In the genomic region with DNA sequence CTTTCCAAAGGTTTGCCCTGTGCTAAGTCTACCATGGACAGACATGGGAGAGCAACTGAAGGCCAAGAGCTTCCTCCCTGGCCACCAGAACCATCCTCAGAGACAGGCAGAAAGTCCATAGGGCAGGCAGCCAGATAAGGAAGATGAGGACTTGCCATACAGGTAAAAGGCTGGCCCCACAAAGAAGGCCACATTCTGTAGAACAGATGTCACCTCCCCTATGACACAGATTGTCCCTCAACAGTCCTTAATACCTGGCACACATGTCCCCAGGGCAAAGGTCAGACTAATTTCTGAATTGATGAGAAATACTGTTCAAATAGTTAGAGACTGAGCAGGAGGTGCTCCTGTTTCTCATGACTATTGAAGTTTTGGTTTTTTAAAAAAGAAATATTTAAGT, we compare ENCODE assay signal across 1 cellular context.
TF ChIP-seq lines count a peak whose summit lies in the region.

No MANE protein-coding gene starts in this region.

TF ChIP-seq in GM23338, 12 proteins besides CTCF, POLR2A, EP300 and RAD21 (continued from another document):
- TF ChIP-seq, protein P1, sequence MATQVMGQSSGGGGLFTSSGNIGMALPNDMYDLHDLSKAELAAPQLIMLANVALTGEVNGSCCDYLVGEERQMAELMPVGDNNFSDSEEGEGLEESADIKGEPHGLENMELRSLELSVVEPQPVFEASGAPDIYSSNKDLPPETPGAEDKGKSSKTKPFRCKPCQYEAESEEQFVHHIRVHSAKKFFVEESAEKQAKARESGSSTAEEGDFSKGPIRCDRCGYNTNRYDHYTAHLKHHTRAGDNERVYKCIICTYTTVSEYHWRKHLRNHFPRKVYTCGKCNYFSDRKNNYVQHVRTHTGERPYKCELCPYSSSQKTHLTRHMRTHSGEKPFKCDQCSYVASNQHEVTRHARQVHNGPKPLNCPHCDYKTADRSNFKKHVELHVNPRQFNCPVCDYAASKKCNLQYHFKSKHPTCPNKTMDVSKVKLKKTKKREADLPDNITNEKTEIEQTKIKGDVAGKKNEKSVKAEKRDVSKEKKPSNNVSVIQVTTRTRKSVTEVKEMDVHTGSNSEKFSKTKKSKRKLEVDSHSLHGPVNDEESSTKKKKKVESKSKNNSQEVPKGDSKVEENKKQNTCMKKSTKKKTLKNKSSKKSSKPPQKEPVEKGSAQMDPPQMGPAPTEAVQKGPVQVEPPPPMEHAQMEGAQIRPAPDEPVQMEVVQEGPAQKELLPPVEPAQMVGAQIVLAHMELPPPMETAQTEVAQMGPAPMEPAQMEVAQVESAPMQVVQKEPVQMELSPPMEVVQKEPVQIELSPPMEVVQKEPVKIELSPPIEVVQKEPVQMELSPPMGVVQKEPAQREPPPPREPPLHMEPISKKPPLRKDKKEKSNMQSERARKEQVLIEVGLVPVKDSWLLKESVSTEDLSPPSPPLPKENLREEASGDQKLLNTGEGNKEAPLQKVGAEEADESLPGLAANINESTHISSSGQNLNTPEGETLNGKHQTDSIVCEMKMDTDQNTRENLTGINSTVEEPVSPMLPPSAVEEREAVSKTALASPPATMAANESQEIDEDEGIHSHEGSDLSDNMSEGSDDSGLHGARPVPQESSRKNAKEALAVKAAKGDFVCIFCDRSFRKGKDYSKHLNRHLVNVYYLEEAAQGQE (IDR thresholded peaks at IDR 0.05; ENCODE audit: unreplicated experiment): no peak
- TF ChIP-seq CREB1 (CRISPR knock-in tag; IDR thresholded peaks at IDR 0.05; ENCODE audit: low read depth) (no peak), STAT1 (IDR thresholded peaks at IDR 0.05; ENCODE audit: unreplicated experiment) (no peak), ZNF114 (CRISPR knock-in tag; IDR thresholded peaks at IDR 0.05) (no peak), EZH2 (IDR thresholded peaks at IDR 0.05; ENCODE audit: low read depth, unreplicated experiment) (no peak), POLR2AphosphoS5 (IDR thresholded peaks at IDR 0.05; ENCODE audit: low read depth) (no peak), ZNF331 (CRISPR knock-in tag; IDR thresholded peaks at IDR 0.05; ENCODE audit: low read depth) (no peak), JUNB (IDR thresholded peaks at IDR 0.05; ENCODE audit: unreplicated experiment) (no peak)
- TF ChIP-seq, protein P2, sequence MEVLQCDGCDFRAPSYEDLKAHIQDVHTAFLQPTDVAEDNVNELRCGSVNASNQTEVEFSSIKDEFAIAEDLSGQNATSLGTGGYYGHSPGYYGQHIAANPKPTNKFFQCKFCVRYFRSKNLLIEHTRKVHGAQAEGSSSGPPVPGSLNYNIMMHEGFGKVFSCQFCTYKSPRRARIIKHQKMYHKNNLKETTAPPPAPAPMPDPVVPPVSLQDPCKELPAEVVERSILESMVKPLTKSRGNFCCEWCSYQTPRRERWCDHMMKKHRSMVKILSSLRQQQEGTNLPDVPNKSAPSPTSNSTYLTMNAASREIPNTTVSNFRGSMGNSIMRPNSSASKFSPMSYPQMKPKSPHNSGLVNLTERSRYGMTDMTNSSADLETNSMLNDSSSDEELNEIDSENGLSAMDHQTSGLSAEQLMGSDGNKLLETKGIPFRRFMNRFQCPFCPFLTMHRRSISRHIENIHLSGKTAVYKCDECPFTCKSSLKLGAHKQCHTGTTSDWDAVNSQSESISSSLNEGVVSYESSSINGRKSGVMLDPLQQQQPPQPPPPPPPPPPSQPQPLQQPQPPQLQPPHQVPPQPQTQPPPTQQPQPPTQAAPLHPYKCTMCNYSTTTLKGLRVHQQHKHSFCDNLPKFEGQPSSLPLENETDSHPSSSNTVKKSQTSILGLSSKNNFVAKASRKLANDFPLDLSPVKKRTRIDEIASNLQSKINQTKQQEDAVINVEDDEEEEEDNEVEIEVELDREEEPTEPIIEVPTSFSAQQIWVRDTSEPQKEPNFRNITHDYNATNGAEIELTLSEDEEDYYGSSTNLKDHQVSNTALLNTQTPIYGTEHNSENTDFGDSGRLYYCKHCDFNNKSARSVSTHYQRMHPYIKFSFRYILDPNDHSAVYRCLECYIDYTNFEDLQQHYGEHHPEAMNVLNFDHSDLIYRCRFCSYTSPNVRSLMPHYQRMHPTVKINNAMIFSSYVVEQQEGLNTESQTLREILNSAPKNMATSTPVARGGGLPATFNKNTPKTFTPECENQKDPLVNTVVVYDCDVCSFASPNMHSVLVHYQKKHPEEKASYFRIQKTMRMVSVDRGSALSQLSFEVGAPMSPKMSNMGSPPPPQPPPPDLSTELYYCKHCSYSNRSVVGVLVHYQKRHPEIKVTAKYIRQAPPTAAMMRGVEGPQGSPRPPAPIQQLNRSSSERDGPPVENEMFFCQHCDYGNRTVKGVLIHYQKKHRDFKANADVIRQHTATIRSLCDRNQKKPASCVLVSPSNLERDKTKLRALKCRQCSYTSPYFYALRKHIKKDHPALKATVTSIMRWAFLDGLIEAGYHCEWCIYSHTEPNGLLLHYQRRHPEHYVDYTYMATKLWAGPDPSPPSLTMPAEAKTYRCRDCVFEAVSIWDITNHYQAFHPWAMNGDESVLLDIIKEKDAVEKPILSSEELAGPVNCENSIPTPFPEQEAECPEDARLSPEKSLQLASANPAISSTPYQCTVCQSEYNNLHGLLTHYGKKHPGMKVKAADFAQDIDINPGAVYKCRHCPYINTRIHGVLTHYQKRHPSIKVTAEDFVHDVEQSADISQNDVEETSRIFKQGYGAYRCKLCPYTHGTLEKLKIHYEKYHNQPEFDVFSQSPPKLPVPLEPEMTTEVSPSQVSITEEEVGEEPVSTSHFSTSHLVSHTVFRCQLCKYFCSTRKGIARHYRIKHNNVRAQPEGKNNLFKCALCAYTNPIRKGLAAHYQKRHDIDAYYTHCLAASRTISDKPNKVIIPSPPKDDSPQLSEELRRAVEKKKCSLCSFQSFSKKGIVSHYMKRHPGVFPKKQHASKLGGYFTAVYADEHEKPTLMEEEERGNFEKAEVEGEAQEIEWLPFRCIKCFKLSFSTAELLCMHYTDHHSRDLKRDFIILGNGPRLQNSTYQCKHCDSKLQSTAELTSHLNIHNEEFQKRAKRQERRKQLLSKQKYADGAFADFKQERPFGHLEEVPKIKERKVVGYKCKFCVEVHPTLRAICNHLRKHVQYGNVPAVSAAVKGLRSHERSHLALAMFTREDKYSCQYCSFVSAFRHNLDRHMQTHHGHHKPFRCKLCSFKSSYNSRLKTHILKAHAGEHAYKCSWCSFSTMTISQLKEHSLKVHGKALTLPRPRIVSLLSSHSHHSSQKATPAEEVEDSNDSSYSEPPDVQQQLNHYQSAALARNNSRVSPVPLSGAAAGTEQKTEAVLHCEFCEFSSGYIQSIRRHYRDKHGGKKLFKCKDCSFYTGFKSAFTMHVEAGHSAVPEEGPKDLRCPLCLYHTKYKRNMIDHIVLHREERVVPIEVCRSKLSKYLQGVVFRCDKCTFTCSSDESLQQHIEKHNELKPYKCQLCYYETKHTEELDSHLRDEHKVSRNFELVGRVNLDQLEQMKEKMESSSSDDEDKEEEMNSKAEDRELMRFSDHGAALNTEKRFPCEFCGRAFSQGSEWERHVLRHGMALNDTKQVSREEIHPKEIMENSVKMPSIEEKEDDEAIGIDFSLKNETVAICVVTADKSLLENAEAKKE (CRISPR knock-in tag; IDR thresholded peaks at IDR 0.05): no peak
